In the genomic region with DNA sequence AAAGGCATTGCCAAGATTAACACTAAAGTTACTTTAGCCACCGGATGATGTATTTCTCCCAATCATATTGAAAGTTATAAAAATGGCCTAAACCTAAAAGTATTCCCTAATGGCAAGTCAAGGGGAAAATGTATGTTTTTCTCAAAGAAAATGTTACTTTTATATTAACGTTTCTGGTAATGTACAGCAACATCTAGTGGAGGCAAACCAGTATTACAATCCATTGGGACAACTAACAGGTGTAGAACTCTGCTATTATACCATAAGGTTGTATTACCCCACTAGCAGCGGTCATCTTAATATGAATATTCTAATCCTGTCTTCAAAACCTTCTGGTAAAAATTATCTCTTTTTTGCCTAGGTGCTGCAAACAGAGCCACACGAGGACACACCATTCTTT, we compare ENCODE assay signal across 8 cellular contexts.
DNase-seq lines count a peak whose midpoint lies in the region; ATAC-seq and TF ChIP-seq lines count a peak whose summit lies in the region.

No MANE protein-coding gene starts in this region.

- 29 to 35% methylated on average over 4 of the region's 4 CpGs for WGBS in lower leg skin, 2 donors

- no peaks in the 10 kb centered on the region for H3K36me3 ChIP-seq in adipocyte (ENCODE audit: control insufficient read depth, insufficient read depth, low read length, severe bottlenecking)

- H3K27ac ChIP-seq in HL-60 (replicated peaks) = no peak overlapping the region

- H3K9ac ChIP-seq in adipocyte (ENCODE audit: low read length) = no peak overlapping the region

- no peak for TF ChIP-seq POLR2A in lower leg skin (IDR thresholded peaks at IDR 0.05)
- no peak for TF ChIP-seq POLR2A in GM18505 (IDR thresholded peaks at IDR 0.05; ENCODE audit: borderline replicate concordance, extremely low read depth, insufficient read depth, insufficient read length)

- H3K27me3 ChIP-seq in HL-60 (ENCODE audit: insufficient read depth, poor library complexity, severe bottlenecking) (no peaks in the 10 kb centered on the region), adipocyte (replicated peaks; ENCODE audit: control insufficient read depth, insufficient read depth, low read length) (no peaks in the 10 kb centered on the region)

- H3K4me3 ChIP-seq in HL-60 (replicated peaks; ENCODE audit: insufficient read depth, low read length) (no peak overlapping the region), adipocyte (ENCODE audit: low read length) (no peak overlapping the region), lower leg skin (ENCODE audit: low read depth, poor library complexity, severe bottlenecking) (no peak overlapping the region)

- peaks cover 3% of the 10 kb centered on the region for H3K9me3 ChIP-seq in adipocyte (ENCODE audit: control insufficient read depth, low read length)

- no peak for ATAC-seq in GM18907 (IDR thresholded peaks at IDR 0.05; ENCODE audit: unreplicated experiment)
- no peak for ATAC-seq in GM18505 (IDR thresholded peaks at IDR 0.05; ENCODE audit: unreplicated experiment)

- H3K4me1 ChIP-seq in adipocyte (ENCODE audit: control insufficient read depth, insufficient read depth, low read length) = no peaks in the 10 kb centered on the region

- DNase-seq in AG08395 (ENCODE audit: low spot score) (peak; percentile 2), HL-60 (ENCODE audit: low read depth in 1 of 2, low spot score in 1 of 2) (no peak), adipocyte (ENCODE audit: low read depth) (peak; percentile 62), kidney glomerular epithelial cell (lab: John Stamatoyannopoulos, UW) (peak; percentile 36), lower leg skin (ENCODE audit: low spot score in 2 of 2) (no peak), NK-92 (lab: John Stamatoyannopoulos, UW; ENCODE audit: unreplicated experiment) (no peak)

- peak; percentile 7 for TF ChIP-seq CTCF in HL-60 (IDR thresholded peaks at IDR 0.05; ENCODE audit: insufficient read depth, low read length)
- TF ChIP-seq CTCF in lower leg skin (IDR thresholded peaks at IDR 0.05) = no peak

- intact Hi-C loops in lower leg skin (cut with DNase I; ENCODE audit: low total_unique reads) = no loop called here

Comparison
In these comparisons a context has a peak if more than half of its experiments do, and no peak if none do; other contexts are left out.
1. DNase-seq: peak in AG08395 (single experiment), adipocyte (single experiment) and kidney glomerular epithelial cell (single experiment); none in HL-60 (0 of 2), lower leg skin (0 of 2) and NK-92 (single experiment).